In genomic region chr10:33310853-33311252, GRCh38 we compare ENCODE assay signal across 1 cellular context.
A peak's percentile ranks its signal among the peaks of the same experiment; 100 is the strongest.
TF ChIP-seq lines count a peak whose summit lies in the region.

No MANE protein-coding gene starts in this region.

TF ChIP-seq in HEK293, 187 proteins besides CTCF, POLR2A, EP300 and RAD21 (continued from another document):
- peak; percentile 80 for TF ChIP-seq PRDM10 (tag by site-specific recombination; IDR thresholded peaks at IDR 0.05)
- no peak for TF ChIP-seq PRDM4 (tag by site-specific recombination; IDR thresholded peaks at IDR 0.05)
- TF ChIP-seq PRDM6 (tag by site-specific recombination; IDR thresholded peaks at IDR 0.05), result peak; percentile 77
- TF ChIP-seq ZNF785 (tag by site-specific recombination; IDR thresholded peaks at IDR 0.05), result no peak
- TF ChIP-seq ZNF600 (tag by site-specific recombination; IDR thresholded peaks at IDR 0.05), result 0 out of 2 replicates have a peak, but pooled peaks have one; percentile 20
- TF ChIP-seq ZNF214 (tag by site-specific recombination; IDR thresholded peaks at IDR 0.05; ENCODE audit: borderline replicate concordance), result no peak
- TF ChIP-seq KLF16 (tag by site-specific recombination; IDR thresholded peaks at IDR 0.05), result no peak
- TF ChIP-seq MZF1 (tag by site-specific recombination; IDR thresholded peaks at IDR 0.05; ENCODE audit: borderline replicate concordance), result peak; percentile 67; the same call in 1 of the 2 replicates
- TF ChIP-seq ZNF521 (tag by site-specific recombination; IDR thresholded peaks at IDR 0.05), result no peak
